In genomic region chr4:107408968-107409367, GRCh38 we compare ENCODE assay signal across 33 cellular contexts.
"Had no signal": no experiment of that assay in that cellular context is flagged by ENCODE, and none has a peak within 500 bp of the region (broad histone marks: within the 10 kb centered on the region; RNA-seq: fewer than 3 reads in every experiment).

No MANE protein-coding gene starts in this region.

- ATAC-seq: activated CD8-positive, alpha-beta T cell treated with anti-CD3 and anti-CD28 coated beads for 36 hours; activated naive CD4-positive, alpha-beta T cell treated with anti-CD3 and anti-CD28 coated beads, Interleukin-2, amount 50 U/mL, for 72 hours; activated T-cell treated with anti-CD3 and anti-CD28 coated beads, Interleukin-2, amount 50 U/mL, for 4 hours; activated T-cell treated with anti-CD3 and anti-CD28 coated beads, Interleukin-2, amount 50 U/mL, for 72 hours; activated T-helper 17 cell treated with anti-CD3 and anti-CD28 coated beads, Interleukin-2, amount 50 U/mL, for 72 hours; body of pancreas had no signal

- FAIRE-seq: astrocyte, TTC549 had no signal

- H3K27ac ChIP-seq: adrenal gland, body of pancreas, brain microvascular endothelial cell, VCaP had no signal

- H3K9me3 ChIP-seq: adrenal gland had no signal

- H3K4me3 ChIP-seq: adrenal gland, body of pancreas had no signal

- H3K36me3 ChIP-seq: adrenal gland, brain microvascular endothelial cell had no signal

- H3K4me1 ChIP-seq: adrenal gland, body of pancreas had no signal

- DNase-seq: activated B cell treated with CpG ODN at 0.5 μM for 24 hours; activated CD4-positive, alpha-beta memory T cell treated with anti-CD3 and anti-CD28 coated beads for 36 hours; activated CD4-positive, alpha-beta T cell treated with anti-CD3 and anti-CD28 coated beads for 4 hours; activated CD4-positive, alpha-beta T cell treated with anti-CD3 and anti-CD28 coated beads, Interleukin-2, amount 10 ng/mL, durations not matched to agents 24 days and 14 days; activated CD4-positive, alpha-beta T cell treated with anti-CD3 and anti-CD28 coated beads, Interleukin-2, amount 50 U/mL, for 1 hour; activated CD4-positive, alpha-beta T cell treated with anti-CD3 and anti-CD28 coated beads, Interleukin-2, amount 50 U/mL, for 4 hours; activated CD4-positive, CD25-positive, alpha-beta regulatory T cell treated with anti-CD3 and anti-CD28 coated beads, Interleukin-2, amount 50 U/mL, for 72 hours; activated CD8-positive, alpha-beta memory T cell treated with anti-CD3 and anti-CD28 coated beads, Interleukin-2, amount 50 U/mL, for 4 hours; activated CD8-positive, alpha-beta T cell treated with anti-CD3 and anti-CD28 coated beads for 36 hours; activated effector memory CD4-positive, alpha-beta T cell treated with anti-CD3 and anti-CD28 coated beads, Interleukin-2, amount 50 U/mL, for 16 hours; activated gamma-delta T cell treated with Interleukin-2 at 50 U/mL for 16 hours; activated naive CD4-positive, alpha-beta T cell; activated naive CD4-positive, alpha-beta T cell treated with anti-CD3 and anti-CD28 coated beads for 36 hours; activated naive CD4-positive, alpha-beta T cell treated with anti-CD3 and anti-CD28 coated beads, Interleukin-2, amount 50 U/mL, for 16 hours; activated naive CD8-positive, alpha-beta T cell treated with anti-CD3 and anti-CD28 coated beads for 36 hours; activated T-cell treated with anti-CD3 and anti-CD28 coated beads for 4 hours; activated T-cell treated with anti-CD3 and anti-CD28 coated beads, Interleukin-2, amount 50 U/mL, for 1 hour; activated T-cell treated with anti-CD3 and anti-CD28 coated beads, Interleukin-2, amount 50 U/mL, for 4 hours; activated T-cell treated with anti-CD3 and anti-CD28 coated beads, Interleukin-2, amount 50 U/mL, for 72 hours; adrenal gland; amniotic stem cell; aorta; body of pancreas; brain microvascular endothelial cell; central memory CD4-positive, alpha-beta T cell; T-helper 1 cell; T-helper 2 cell; T-helper 9 cell had no signal

- H3K27me3 ChIP-seq: adrenal gland, body of pancreas, brain microvascular endothelial cell had no signal
